In the genomic region with DNA sequence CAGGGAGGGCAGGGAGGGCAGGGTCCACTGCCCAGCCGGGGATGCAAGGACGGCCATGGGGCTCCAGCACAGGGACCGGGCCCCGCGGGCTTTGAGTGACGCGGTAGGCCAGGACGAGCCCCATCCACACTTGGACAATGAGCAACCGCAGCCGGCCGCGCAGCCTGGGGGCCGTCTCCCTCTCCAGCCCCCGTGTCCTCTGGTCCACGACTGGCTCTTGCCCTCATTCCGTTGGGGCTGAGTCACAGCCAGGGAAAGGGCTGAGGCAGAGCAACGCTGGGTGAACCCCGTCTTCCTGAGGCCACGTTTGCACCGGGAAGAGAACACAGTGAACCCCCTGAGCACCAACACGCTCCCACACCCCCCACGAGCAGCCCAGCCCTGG, we compare ENCODE assay signal across 1 cellular context.
TF ChIP-seq lines count a peak whose summit lies in the region.

No MANE protein-coding gene starts in this region.

TF ChIP-seq in SK-N-SH treated with all-trans-retinoic acid at 6 μM for 48 hours, 23 proteins besides CTCF, POLR2A, EP300 and RAD21 (continued from another document):
- TF ChIP-seq OSR1 (CRISPR knock-in tag; IDR thresholded peaks at IDR 0.05): no peak
- no peak for TF ChIP-seq TCF4 (CRISPR knock-in tag; IDR thresholded peaks at IDR 0.05; ENCODE audit: borderline replicate concordance)
- TF ChIP-seq, protein P1, sequence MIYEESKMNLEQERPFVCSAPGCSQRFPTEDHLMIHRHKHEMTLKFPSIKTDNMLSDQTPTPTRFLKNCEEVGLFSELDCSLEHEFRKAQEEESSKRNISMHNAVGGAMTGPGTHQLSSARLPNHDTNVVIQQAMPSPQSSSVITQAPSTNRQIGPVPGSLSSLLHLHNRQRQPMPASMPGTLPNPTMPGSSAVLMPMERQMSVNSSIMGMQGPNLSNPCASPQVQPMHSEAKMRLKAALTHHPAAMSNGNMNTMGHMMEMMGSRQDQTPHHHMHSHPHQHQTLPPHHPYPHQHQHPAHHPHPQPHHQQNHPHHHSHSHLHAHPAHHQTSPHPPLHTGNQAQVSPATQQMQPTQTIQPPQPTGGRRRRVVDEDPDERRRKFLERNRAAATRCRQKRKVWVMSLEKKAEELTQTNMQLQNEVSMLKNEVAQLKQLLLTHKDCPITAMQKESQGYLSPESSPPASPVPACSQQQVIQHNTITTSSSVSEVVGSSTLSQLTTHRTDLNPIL (CRISPR knock-in tag; IDR thresholded peaks at IDR 0.05; ENCODE audit: low read depth): no peak
- TF ChIP-seq SNAI2 (CRISPR knock-in tag; IDR thresholded peaks at IDR 0.05): no peak
- TF ChIP-seq, protein P2, sequence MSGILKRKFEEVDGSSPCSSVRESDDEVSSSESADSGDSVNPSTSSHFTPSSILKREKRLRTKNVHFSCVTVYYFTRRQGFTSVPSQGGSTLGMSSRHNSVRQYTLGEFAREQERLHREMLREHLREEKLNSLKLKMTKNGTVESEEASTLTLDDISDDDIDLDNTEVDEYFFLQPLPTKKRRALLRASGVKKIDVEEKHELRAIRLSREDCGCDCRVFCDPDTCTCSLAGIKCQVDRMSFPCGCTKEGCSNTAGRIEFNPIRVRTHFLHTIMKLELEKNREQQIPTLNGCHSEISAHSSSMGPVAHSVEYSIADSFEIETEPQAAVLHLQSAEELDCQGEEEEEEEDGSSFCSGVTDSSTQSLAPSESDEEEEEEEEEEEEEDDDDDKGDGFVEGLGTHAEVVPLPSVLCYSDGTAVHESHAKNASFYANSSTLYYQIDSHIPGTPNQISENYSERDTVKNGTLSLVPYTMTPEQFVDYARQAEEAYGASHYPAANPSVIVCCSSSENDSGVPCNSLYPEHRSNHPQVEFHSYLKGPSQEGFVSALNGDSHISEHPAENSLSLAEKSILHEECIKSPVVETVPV (CRISPR knock-in tag; IDR thresholded peaks at IDR 0.05): no peak
- TF ChIP-seq, protein P3, sequence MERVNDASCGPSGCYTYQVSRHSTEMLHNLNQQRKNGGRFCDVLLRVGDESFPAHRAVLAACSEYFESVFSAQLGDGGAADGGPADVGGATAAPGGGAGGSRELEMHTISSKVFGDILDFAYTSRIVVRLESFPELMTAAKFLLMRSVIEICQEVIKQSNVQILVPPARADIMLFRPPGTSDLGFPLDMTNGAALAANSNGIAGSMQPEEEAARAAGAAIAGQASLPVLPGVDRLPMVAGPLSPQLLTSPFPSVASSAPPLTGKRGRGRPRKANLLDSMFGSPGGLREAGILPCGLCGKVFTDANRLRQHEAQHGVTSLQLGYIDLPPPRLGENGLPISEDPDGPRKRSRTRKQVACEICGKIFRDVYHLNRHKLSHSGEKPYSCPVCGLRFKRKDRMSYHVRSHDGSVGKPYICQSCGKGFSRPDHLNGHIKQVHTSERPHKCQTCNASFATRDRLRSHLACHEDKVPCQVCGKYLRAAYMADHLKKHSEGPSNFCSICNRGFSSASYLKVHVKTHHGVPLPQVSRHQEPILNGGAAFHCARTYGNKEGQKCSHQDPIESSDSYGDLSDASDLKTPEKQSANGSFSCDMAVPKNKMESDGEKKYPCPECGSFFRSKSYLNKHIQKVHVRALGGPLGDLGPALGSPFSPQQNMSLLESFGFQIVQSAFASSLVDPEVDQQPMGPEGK (CRISPR knock-in tag; IDR thresholded peaks at IDR 0.05; ENCODE audit: borderline replicate concordance): no peak
- no peak for TF ChIP-seq ZNF70 (CRISPR knock-in tag; IDR thresholded peaks at IDR 0.05)
- TF ChIP-seq BACH2 (CRISPR knock-in tag; IDR thresholded peaks at IDR 0.05; ENCODE audit: borderline replicate concordance): no peak
- TF ChIP-seq ESRRG (CRISPR knock-in tag; IDR thresholded peaks at IDR 0.05): no peak
- no peak for TF ChIP-seq PPARA (CRISPR knock-in tag; IDR thresholded peaks at IDR 0.05; ENCODE audit: borderline replicate concordance)
- TF ChIP-seq ZNF8 (CRISPR knock-in tag; IDR thresholded peaks at IDR 0.05): no peak
- no peak for TF ChIP-seq GLIS3 (CRISPR knock-in tag; IDR thresholded peaks at IDR 0.05)
- TF ChIP-seq ISL1 (CRISPR knock-in tag; IDR thresholded peaks at IDR 0.05): no peak
- no peak for TF ChIP-seq TOX (CRISPR knock-in tag; IDR thresholded peaks at IDR 0.05; ENCODE audit: borderline replicate concordance)
- no peak for TF ChIP-seq ZNF565 (CRISPR knock-in tag; conservative IDR thresholded peaks at IDR 0.05; ENCODE audit: low read depth)
- TF ChIP-seq RARB (CRISPR knock-in tag; IDR thresholded peaks at IDR 0.05): no peak
